ENCODE assay signal across 9 cellular contexts in the genomic region with DNA sequence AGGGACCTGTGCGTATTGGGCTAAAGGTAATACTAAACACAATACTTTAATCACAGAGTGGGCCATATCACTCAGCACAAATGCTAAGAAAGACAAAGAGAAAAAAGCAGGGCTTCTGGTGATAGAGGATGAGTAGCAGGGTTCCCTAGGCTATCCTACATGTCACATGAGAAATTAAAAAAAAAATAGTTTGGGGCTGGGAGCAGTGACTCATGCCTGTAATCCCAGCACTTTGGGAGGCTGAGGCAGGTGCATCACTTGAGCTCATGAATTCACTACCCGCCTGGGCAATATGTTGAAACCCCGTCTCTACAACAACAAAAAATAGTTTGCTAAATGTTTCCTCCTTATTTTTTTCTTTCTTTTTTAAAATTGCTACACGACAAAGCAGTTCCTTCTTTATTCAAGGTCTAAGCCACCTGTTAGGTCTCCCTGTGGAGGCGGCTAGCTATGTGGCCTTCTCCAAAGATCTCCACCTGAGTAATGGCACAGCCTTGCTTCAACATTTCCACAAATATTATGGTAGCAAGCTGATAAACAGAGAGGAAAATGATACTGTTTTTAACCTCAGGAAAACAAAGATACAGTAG. TPM values are rescaled to one million over a fixed set of nuclear protein-coding genes. Genes with fewer than 3 reads are reported as not detected.
A peak's percentile ranks its signal among the peaks of the same experiment; 100 is the strongest.
DNase-seq lines count a peak whose midpoint lies in the region; ATAC-seq and TF ChIP-seq lines count a peak whose summit lies in the region.
"Had no signal": no experiment of that assay in that cellular context is flagged by ENCODE, and none has a peak within 500 bp of the region (broad histone marks: within the 10 kb centered on the region; RNA-seq: fewer than 3 reads in every experiment).

No MANE protein-coding gene starts in this region.

- H3K36me3 Mint-ChIP-seq in activated CD4-positive, alpha-beta memory T cell treated with anti-CD3 and anti-CD28 coated beads for 36 hours: peaks cover 40% of the 10 kb centered on the region
- H3K36me3 Mint-ChIP-seq in activated CD4-positive, alpha-beta memory T cell treated with anti-CD3 and anti-CD28 coated beads, Interleukin-2, amount 10 ng/mL, durations not matched to agents 7 days and 5 days (ENCODE audit: low read depth): peaks cover 46% of the 10 kb centered on the region

- no peak for TF ChIP-seq CTCF in VCaP (conservative IDR thresholded peaks at IDR 0.05)

- no peak for DNase-seq in activated CD4-positive, alpha-beta memory T cell treated with anti-CD3 and anti-CD28 coated beads for 36 hours
- DNase-seq in activated CD4-positive, alpha-beta memory T cell treated with anti-CD3 and anti-CD28 coated beads, Interleukin-2, amount 10 ng/mL, durations not matched to agents 7 days and 5 days: no peak
- DNase-seq in SW 1271 (lab: John Stamatoyannopoulos, UW): no peak

- H3K9me3 Mint-ChIP-seq in activated CD4-positive, alpha-beta memory T cell treated with anti-CD3 and anti-CD28 coated beads for 36 hours: no peaks in the 10 kb centered on the region
- no peaks in the 10 kb centered on the region for H3K9me3 Mint-ChIP-seq in activated CD4-positive, alpha-beta memory T cell treated with anti-CD3 and anti-CD28 coated beads, Interleukin-2, amount 10 ng/mL, durations not matched to agents 7 days and 5 days
- H3K9me3 Mint-ChIP-seq: dendritic cell treated with granulocyte-macrophage colony-stimulating factor and Interleukin-4, amounts not matched to agents 40 ng/mL and 50 ng/mL, for 4 days had no signal

- CTCF ChIA-PET in activated CD4-positive, alpha-beta memory T cell treated with anti-CD3 and anti-CD28 coated beads for 36 hours (lab: Charles Lee): interaction anchor here (0.6 to 12.1 kb wide), 6 partner anchors 48 to 368 kb away, joined by 3 to 243 read pairs (median 4); a partner anchor contains a TSS
- CTCF ChIA-PET in activated CD4-positive, alpha-beta memory T cell treated with anti-CD3 and anti-CD28 coated beads, Interleukin-2, amount 10 ng/mL, durations not matched to agents 7 days and 5 days (lab: Charles Lee): interaction anchor here (1.4 to 5.2 kb wide), 5 partner anchors 8 to 69 kb away, joined by 3 to 62 read pairs (median 4); no protein-coding TSS in a partner anchor

- peaks cover 55% of the 10 kb centered on the region for H3K4me1 Mint-ChIP-seq in activated CD4-positive, alpha-beta memory T cell treated with anti-CD3 and anti-CD28 coated beads for 36 hours (ENCODE audit: low read depth)
- peaks cover 42% of the 10 kb centered on the region for H3K4me1 Mint-ChIP-seq in activated CD4-positive, alpha-beta memory T cell treated with anti-CD3 and anti-CD28 coated beads, Interleukin-2, amount 10 ng/mL, durations not matched to agents 7 days and 5 days

- intact Hi-C loops in activated CD4-positive, alpha-beta memory T cell treated with anti-CD3 and anti-CD28 coated beads for 36 hours (cut with micrococcal nuclease): loop anchor here (2.0 to 5.0 kb wide), 5 partner anchors 65 to 379 kb away; a partner anchor contains a TSS

- H3K4me1 ChIP-seq in iPS-18a (ENCODE audit: control insufficient read depth, low read depth, low read length) (peaks cover 14% of the 10 kb centered on the region), stomach smooth muscle (ENCODE audit: control insufficient read depth, insufficient read depth, low read length) (peaks cover 18% of the 10 kb centered on the region)

- H3K9ac ChIP-seq in iPS-18a (ENCODE audit: low read length) (peak overlapping the region; percentile 88), stomach smooth muscle (ENCODE audit: low read length in 2 of 2) (peak overlapping the region; percentile 7 to 73)

- peak overlapping the region; percentile 61 for H3K27ac Mint-ChIP-seq in activated CD4-positive, alpha-beta memory T cell treated with anti-CD3 and anti-CD28 coated beads for 36 hours
- no peak overlapping the region for H3K27ac Mint-ChIP-seq in activated CD4-positive, alpha-beta memory T cell treated with anti-CD3 and anti-CD28 coated beads, Interleukin-2, amount 10 ng/mL, durations not matched to agents 7 days and 5 days
- H3K27ac Mint-ChIP-seq: dendritic cell treated with granulocyte-macrophage colony-stimulating factor and Interleukin-4, amounts not matched to agents 40 ng/mL and 50 ng/mL, for 4 days had no signal

- H3K4me3 ChIP-seq in iPS-18a (ENCODE audit: low read length) (peak overlapping the region; percentile 79), stomach smooth muscle (ENCODE audit: low read length in 2 of 2) (peak overlapping the region; percentile 91 to 93)

- POLR2A ChIA-PET in activated CD4-positive, alpha-beta memory T cell treated with anti-CD3 and anti-CD28 coated beads for 36 hours (lab: Charles Lee): interaction anchor here (0.6 to 7.8 kb wide), 9 partner anchors 8 to 264 kb away, joined by 3 to 85 read pairs (median 8); a partner anchor contains a TSS
- POLR2A ChIA-PET in activated CD4-positive, alpha-beta memory T cell treated with anti-CD3 and anti-CD28 coated beads, Interleukin-2, amount 10 ng/mL, durations not matched to agents 7 days and 5 days (lab: Charles Lee): interaction anchor here (0.7 to 6.3 kb wide), 21 partner anchors 8 to 744 kb away, joined by 3 to 115 read pairs (median 8); a partner anchor contains a TSS

- peaks cover 46% of the 10 kb centered on the region for H3K36me3 ChIP-seq in iPS-18a (ENCODE audit: control insufficient read depth, low read depth, low read length)
- peaks cover 30 to 34% of the 10 kb centered on the region in 2 donors for H3K36me3 ChIP-seq in stomach smooth muscle (ENCODE audit: control insufficient read depth in 2 of 2, insufficient read depth in 2 of 2, low read length in 2 of 2)

- H3K27me3 Mint-ChIP-seq in activated CD4-positive, alpha-beta memory T cell treated with anti-CD3 and anti-CD28 coated beads for 36 hours: no peaks in the 10 kb centered on the region
- no peaks in the 10 kb centered on the region for H3K27me3 Mint-ChIP-seq in activated CD4-positive, alpha-beta memory T cell treated with anti-CD3 and anti-CD28 coated beads, Interleukin-2, amount 10 ng/mL, durations not matched to agents 7 days and 5 days
- H3K27me3 Mint-ChIP-seq: dendritic cell treated with granulocyte-macrophage colony-stimulating factor and Interleukin-4, amounts not matched to agents 40 ng/mL and 50 ng/mL, for 4 days had no signal

- H3K27ac ChIP-seq in VCaP (peak overlapping the region; percentile 95; the same call in 1 of the 2 replicates), iPS-18a (ENCODE audit: low read length) (peak overlapping the region; percentile 76), stomach smooth muscle (ENCODE audit: low read length) (no peak overlapping the region)

- no peak for ATAC-seq in GM19023 (IDR thresholded peaks at IDR 0.05; ENCODE audit: unreplicated experiment)
- ATAC-seq in GM21737 (IDR thresholded peaks at IDR 0.05; ENCODE audit: unreplicated experiment): no peak

- H3K27me3 ChIP-seq in iPS-18a (ENCODE audit: control insufficient read depth, insufficient read depth, low read length): no peaks in the 10 kb centered on the region
- H3K27me3 ChIP-seq in stomach smooth muscle (ENCODE audit: control insufficient read depth in 1 of 2, insufficient read depth in 2 of 2, low read length in 2 of 2): no peaks in the 10 kb centered on the region

- no peak overlapping the region for H3K4me3 Mint-ChIP-seq in activated CD4-positive, alpha-beta memory T cell treated with anti-CD3 and anti-CD28 coated beads for 36 hours
- no peak overlapping the region for H3K4me3 Mint-ChIP-seq in activated CD4-positive, alpha-beta memory T cell treated with anti-CD3 and anti-CD28 coated beads, Interleukin-2, amount 10 ng/mL, durations not matched to agents 7 days and 5 days
- H3K4me3 Mint-ChIP-seq: dendritic cell treated with granulocyte-macrophage colony-stimulating factor and Interleukin-4, amounts not matched to agents 40 ng/mL and 50 ng/mL, for 4 days had no signal

- H3K9me3 ChIP-seq in iPS-18a (ENCODE audit: control insufficient read depth, low read depth, low read length) (no peaks in the 10 kb centered on the region), stomach smooth muscle (ENCODE audit: control insufficient read depth in 2 of 2, low read length in 2 of 2) (no peaks in the 10 kb centered on the region)

RNA-seq across cellular contexts. Expression of a gene that starts 1.5 kb away (rescaled TPM):
- total RNA-seq in activated CD4-positive, alpha-beta memory T cell treated with anti-CD3 and anti-CD28 coated beads for 36 hours: 100 to 1,000 TPM; 212 to 219 TPM
- 100 to 1,000 TPM; 221 to 223 TPM for total RNA-seq in activated CD4-positive, alpha-beta memory T cell treated with anti-CD3 and anti-CD28 coated beads, Interleukin-2, amount 10 ng/mL, durations not matched to agents 7 days and 5 days

RNA-seq across cellular contexts. Expression of a gene that starts 48.5 kb away (rescaled TPM):
- total RNA-seq in activated CD4-positive, alpha-beta memory T cell treated with anti-CD3 and anti-CD28 coated beads for 36 hours: 100 to 1,000 TPM; 280 to 288 TPM
- 100 to 1,000 TPM; 470 to 472 TPM for total RNA-seq in activated CD4-positive, alpha-beta memory T cell treated with anti-CD3 and anti-CD28 coated beads, Interleukin-2, amount 10 ng/mL, durations not matched to agents 7 days and 5 days
